10 cellular contexts compared by ENCODE assay signal in genomic region chr10:114073787-114074186, GRCh38. TPM values are rescaled to one million over a fixed set of nuclear protein-coding genes. Genes with fewer than 3 reads are reported as not detected.
DNase-seq lines count a peak whose midpoint lies in the region; ATAC-seq lines count a peak whose summit lies in the region.
"Had no signal": no experiment of that assay in that cellular context is flagged by ENCODE, and none has a peak within 500 bp of the region (broad histone marks: within the 10 kb centered on the region; RNA-seq: fewer than 3 reads in every experiment).

No MANE protein-coding gene starts in this region.

- no peaks in the 10 kb centered on the region for H3K27me3 ChIP-seq in BLaER1 treated with 17β-estradiol and CSF1 and Interleukin-3, amounts not matched to agents 10 nM and 100 nM

- no peaks in the 10 kb centered on the region for H4K20me1 ChIP-seq in BLaER1 treated with 17β-estradiol and CSF1 and Interleukin-3, amounts not matched to agents 10 nM and 100 nM

- POLR2A ChIA-PET in activated CD4-positive, alpha-beta memory T cell treated with anti-CD3 and anti-CD28 coated beads for 36 hours (lab: Charles Lee) = no interaction called here

- H3K36me3 ChIP-seq in BLaER1 treated with 17β-estradiol and CSF1 and Interleukin-3, amounts not matched to agents 10 nM and 100 nM = no peaks in the 10 kb centered on the region
- H3K36me3 ChIP-seq: lower lobe of right lung had no signal

- peak overlapping the region in 1 of 10 experiments; percentile 8; a peak in 1 of 20 replicates for H3K4me3 ChIP-seq in BLaER1 treated with 17β-estradiol and CSF1 and Interleukin-3, amounts not matched to agents 10 nM and 100 nM
- H3K4me3 ChIP-seq: lower lobe of right lung had no signal

- no peaks in the 10 kb centered on the region for H3K9me3 Mint-ChIP-seq in activated CD4-positive, alpha-beta memory T cell treated with anti-CD3 and anti-CD28 coated beads for 36 hours

- H3K9me3 ChIP-seq in BLaER1 treated with 17β-estradiol and CSF1 and Interleukin-3, amounts not matched to agents 10 nM and 100 nM (replicated peaks in 1 of 11) = peaks cover 0 to 21% (median 11%) of the 10 kb centered on the region in 11 experiments; a peak in 13 of 22 replicates
- H3K9me3 ChIP-seq: lower lobe of right lung had no signal

- DNase-seq in activated CD4-positive, alpha-beta memory T cell treated with anti-CD3 and anti-CD28 coated beads for 36 hours = peak; percentile 28
- DNase-seq in stimulated activated CD4-positive, alpha-beta T cell treated with anti-CD3 and anti-CD28 coated beads, Interleukin-12 subunit alpha, Interleukin-12 subunit beta, amount 100 ng/mL, for 4 hours = no peak
- no peak for DNase-seq in 8988T
- DNase-seq: lower lobe of right lung, NCI-H1694 had no signal

- no peak overlapping the region for H3K27ac Mint-ChIP-seq in activated CD4-positive, alpha-beta memory T cell treated with anti-CD3 and anti-CD28 coated beads for 36 hours

- peaks cover 8% of the 10 kb centered on the region for H3K4me1 Mint-ChIP-seq in activated CD4-positive, alpha-beta memory T cell treated with anti-CD3 and anti-CD28 coated beads for 36 hours (ENCODE audit: low read depth)

- CTCF ChIA-PET in activated CD4-positive, alpha-beta memory T cell treated with anti-CD3 and anti-CD28 coated beads for 36 hours (lab: Charles Lee) = interaction anchor here (0.6 to 0.7 kb wide), 2 partner anchors 16 to 32 kb away, joined by 3 to 4 read pairs; no protein-coding TSS in a partner anchor

- peak; percentile 49 for ATAC-seq in GM18511 (IDR thresholded peaks at IDR 0.05; ENCODE audit: unreplicated experiment)
- ATAC-seq in HG03432 (IDR thresholded peaks at IDR 0.05; ENCODE audit: unreplicated experiment) = peak; percentile 68
- ATAC-seq in GM19397 (IDR thresholded peaks at IDR 0.05; ENCODE audit: unreplicated experiment) = no peak
- no peak for ATAC-seq in HG03354 (IDR thresholded peaks at IDR 0.05; ENCODE audit: poor library complexity, severe bottlenecking, unreplicated experiment)
- ATAC-seq: lower lobe of right lung had no signal

- intact Hi-C loops in activated CD4-positive, alpha-beta memory T cell treated with anti-CD3 and anti-CD28 coated beads for 36 hours (cut with micrococcal nuclease) = no loop called here

- H3K4me3 Mint-ChIP-seq in activated CD4-positive, alpha-beta memory T cell treated with anti-CD3 and anti-CD28 coated beads for 36 hours = no peak overlapping the region

- H3K36me3 Mint-ChIP-seq in activated CD4-positive, alpha-beta memory T cell treated with anti-CD3 and anti-CD28 coated beads for 36 hours = no peaks in the 10 kb centered on the region

- peak overlapping the region in 4 of 11 experiments; percentile 7 to 26 (median 18); a peak in 3 of 22 replicates for H3K9ac ChIP-seq in BLaER1 treated with 17β-estradiol and CSF1 and Interleukin-3, amounts not matched to agents 10 nM and 100 nM

- H3K4me2 ChIP-seq in BLaER1 treated with 17β-estradiol and CSF1 and Interleukin-3, amounts not matched to agents 10 nM and 100 nM = peak overlapping the region; percentile 49 to 81 (median 71)

- H3K27me3 Mint-ChIP-seq in activated CD4-positive, alpha-beta memory T cell treated with anti-CD3 and anti-CD28 coated beads for 36 hours = peaks cover 1% of the 10 kb centered on the region

- H3K27ac ChIP-seq in BLaER1 treated with 17β-estradiol and CSF1 and Interleukin-3, amounts not matched to agents 10 nM and 100 nM = peak overlapping the region in 8 of 11 experiments; percentile 14 to 41 (median 28); a peak in 7 of 22 replicates
- H3K27ac ChIP-seq: lower lobe of right lung had no signal

- H3K4me1 ChIP-seq in BLaER1 treated with 17β-estradiol and CSF1 and Interleukin-3, amounts not matched to agents 10 nM and 100 nM = peaks cover 62 to 87% (median 73%) of the 10 kb centered on the region in 10 experiments
- H3K4me1 ChIP-seq: lower lobe of right lung had no signal

RNA-seq across cellular contexts. Expression of gene ADRB1, which starts 30.1 kb away (rescaled TPM):
- not detected for total RNA-seq in activated CD4-positive, alpha-beta memory T cell treated with anti-CD3 and anti-CD28 coated beads for 36 hours

Comparison
In these comparisons a context has a peak if more than half of its experiments do, and no peak if none do; other contexts are left out.
1. ATAC-seq: peak in GM18511 (single experiment) and HG03432 (single experiment); none in GM19397 (single experiment) and HG03354 (single experiment).